ENCODE assay signal across 9 cellular contexts in genomic region chr16:1152651-1153259, GRCh38. TPM values are rescaled to one million over a fixed set of nuclear protein-coding genes. Genes with fewer than 3 reads are reported as not detected.
DNase-seq lines count a peak whose midpoint lies in the region; TF ChIP-seq lines count a peak whose summit lies in the region.
"Had no signal": no experiment of that assay in that cellular context is flagged by ENCODE, and none has a peak within 500 bp of the region (broad histone marks: within the 10 kb centered on the region; RNA-seq: fewer than 3 reads in every experiment).

Gene CACNA1H, plus strand, starts transcription at chr16:1153106. Its CDS starts 632 bp downstream, at chr16:1153738.

- H3K9me2 ChIP-seq in hepatocyte (replicated peaks; ENCODE audit: insufficient read depth) = no peaks in the 10 kb centered on the region

- intact Hi-C loops in activated T-helper 1 cell treated with anti-CD3 and anti-CD28 coated beads, Interleukin-12 subunit alpha, Interleukin-12 subunit beta, Interleukin-2, Interleukin-4 antibody, amounts not matched to agents 30 ng/mL and 10 ng/mL and 1 ng/mL, durations not matched to agents 14 hours and 24 hours and 36 hours (cut with micrococcal nuclease) = no loop called here

- peaks cover 10% of the 10 kb centered on the region for H4K20me1 ChIP-seq in hepatocyte (ENCODE audit: insufficient read depth, poor library complexity, severe bottlenecking)

- no peaks in the 10 kb centered on the region for H3K79me2 ChIP-seq in hepatocyte

- no peaks in the 10 kb centered on the region for H3K36me3 Mint-ChIP-seq in activated T-helper 1 cell treated with anti-CD3 and anti-CD28 coated beads, Interleukin-12 subunit alpha, Interleukin-12 subunit beta, Interleukin-2, Interleukin-4 antibody, amounts not matched to agents 30 ng/mL and 10 ng/mL and 1 ng/mL, durations not matched to agents 14 hours and 24 hours and 36 hours (ENCODE audit: low read depth)

- 0% methylated on average over 6 of the region's 98 CpGs for WGBS in hepatocyte (ENCODE audit: low lambda C conversion rate, missing lambda C conversion rate)

- no peaks in the 10 kb centered on the region for H3K9me3 Mint-ChIP-seq in activated T-helper 1 cell treated with anti-CD3 and anti-CD28 coated beads, Interleukin-12 subunit alpha, Interleukin-12 subunit beta, Interleukin-2, Interleukin-4 antibody, amounts not matched to agents 30 ng/mL and 10 ng/mL and 1 ng/mL, durations not matched to agents 14 hours and 24 hours and 36 hours

- H3K27me3 ChIP-seq in hepatocyte = peaks cover 8% of the 10 kb centered on the region

- H3K4me1 ChIP-seq in hepatocyte (ENCODE audit: insufficient read depth) = peaks cover 25% of the 10 kb centered on the region

- H3K4me1 Mint-ChIP-seq in activated T-helper 1 cell treated with anti-CD3 and anti-CD28 coated beads, Interleukin-12 subunit alpha, Interleukin-12 subunit beta, Interleukin-2, Interleukin-4 antibody, amounts not matched to agents 30 ng/mL and 10 ng/mL and 1 ng/mL, durations not matched to agents 14 hours and 24 hours and 36 hours (ENCODE audit: low read depth) = no peaks in the 10 kb centered on the region

- no peak within 1 kb of the TSS for H3K4me3 Mint-ChIP-seq in activated T-helper 1 cell treated with anti-CD3 and anti-CD28 coated beads, Interleukin-12 subunit alpha, Interleukin-12 subunit beta, Interleukin-2, Interleukin-4 antibody, amounts not matched to agents 30 ng/mL and 10 ng/mL and 1 ng/mL, durations not matched to agents 14 hours and 24 hours and 36 hours

- H3K36me3 ChIP-seq in hepatocyte (replicated peaks; ENCODE audit: insufficient read depth, low read depth) = no peaks in the 10 kb centered on the region

- no peak within 1 kb of the TSS for H3K27ac ChIP-seq in hepatocyte

- no peak within 1 kb of the TSS for H3K27ac Mint-ChIP-seq in activated T-helper 1 cell treated with anti-CD3 and anti-CD28 coated beads, Interleukin-12 subunit alpha, Interleukin-12 subunit beta, Interleukin-2, Interleukin-4 antibody, amounts not matched to agents 30 ng/mL and 10 ng/mL and 1 ng/mL, durations not matched to agents 14 hours and 24 hours and 36 hours

- peak within 1 kb of the TSS; percentile 31 for H2AFZ ChIP-seq in hepatocyte

- TF ChIP-seq CTCF in hepatocyte (IDR thresholded peaks at IDR 0.05; ENCODE audit: poor library complexity) = peak; percentile 60

- H3K4me3 ChIP-seq in hepatocyte = peak within 1 kb of the TSS; percentile 77

- no peaks in the 10 kb centered on the region for H3K9me3 ChIP-seq in hepatocyte (ENCODE audit: low read depth)

- peaks cover 7% of the 10 kb centered on the region for H3K27me3 Mint-ChIP-seq in activated T-helper 1 cell treated with anti-CD3 and anti-CD28 coated beads, Interleukin-12 subunit alpha, Interleukin-12 subunit beta, Interleukin-2, Interleukin-4 antibody, amounts not matched to agents 30 ng/mL and 10 ng/mL and 1 ng/mL, durations not matched to agents 14 hours and 24 hours and 36 hours (ENCODE audit: insufficient read depth)

- H3K4me2 ChIP-seq in hepatocyte = peak within 1 kb of the TSS; percentile 88

- DNase-seq in NCI-H748 (lab: John Stamatoyannopoulos, UW; ENCODE audit: unreplicated experiment) (peak; percentile 45), NCI-H748 treated with DMSO at 0.1 percent for 48 hours (lab: John Stamatoyannopoulos, UW) (no peak), hepatocyte (ENCODE audit: low spot score) (peak; percentile 77), GOT3 (lab: John Stamatoyannopoulos, UW) (no peak), NCI-H1092 treated with DMSO at 0.1 percent for 48 hours (lab: John Stamatoyannopoulos, UW) (no peak), UCSD-AML1 (lab: John Stamatoyannopoulos, UW; ENCODE audit: unreplicated experiment) (no peak)
- DNase-seq in activated T-helper 1 cell treated with anti-CD3 and anti-CD28 coated beads, Interleukin-12 subunit alpha, Interleukin-12 subunit beta, Interleukin-2, Interleukin-4 antibody, amounts not matched to agents 30 ng/mL and 10 ng/mL and 1 ng/mL, durations not matched to agents 14 hours and 24 hours and 36 hours (ENCODE audit: low spot score) = peak; percentile 19
- DNase-seq in stimulated activated CD4-positive, alpha-beta T cell treated with anti-CD3 and anti-CD28 coated beads, Interleukin-1b, Interleukin-23, amount 100 ng/mL, for 1 hour (ENCODE audit: low read depth in 2 of 2) = peak; percentile 8 to 33
- DNase-seq: DND-41 had no signal

RNA-seq across cellular contexts. Expression of gene CACNA1H, which starts in this region (rescaled TPM):
- 0.12 and 0.18 TPM in 2 replicates for total RNA-seq in activated T-helper 1 cell treated with anti-CD3 and anti-CD28 coated beads, Interleukin-12 subunit alpha, Interleukin-12 subunit beta, Interleukin-2, Interleukin-4 antibody, amounts not matched to agents 30 ng/mL and 10 ng/mL and 1 ng/mL, durations not matched to agents 14 hours and 24 hours and 36 hours
- total RNA-seq in hepatocyte = 8.6 and 9.1 TPM in 2 replicates
- 9.1 and 9.7 TPM in 2 replicates for polyA plus RNA-seq in hepatocyte

Comparison
In these comparisons a context has a peak if more than half of its experiments do, and no peak if none do; other contexts are left out.
1. DNase-seq: peak in NCI-H748 (single experiment), hepatocyte (single experiment) and stimulated activated CD4-positive, alpha-beta T cell treated with anti-CD3 and anti-CD28 coated beads, Interleukin-1b, Interleukin-23, amount 100 ng/mL, for 1 hour (2 of 2); none in NCI-H748 treated with DMSO at 0.1 percent for 48 hours (single experiment), GOT3 (single experiment), NCI-H1092 treated with DMSO at 0.1 percent for 48 hours (single experiment) and UCSD-AML1 (single experiment).
2. Peak in DNase-seq in activated T-helper 1 cell treated with anti-CD3 and anti-CD28 coated beads, Interleukin-12 subunit alpha, Interleukin-12 subunit beta, Interleukin-2, Interleukin-4 antibody, amounts not matched to agents 30 ng/mL and 10 ng/mL and 1 ng/mL, durations not matched to agents 14 hours and 24 hours and 36 hours; RNA of the gene not detected or under 1 TPM.